Comparison of ENCODE assay signal across 13 cellular contexts in genomic region chr4:57191523-57192034, GRCh38.
DNase-seq lines count a peak whose midpoint lies in the region; ATAC-seq, FAIRE-seq and TF ChIP-seq lines count a peak whose summit lies in the region.
"Had no signal": no experiment of that assay in that cellular context is flagged by ENCODE, and none has a peak within 500 bp of the region (broad histone marks: within the 10 kb centered on the region; RNA-seq: fewer than 3 reads in every experiment).

No MANE protein-coding gene starts in this region.

- peaks cover 2% of the 10 kb centered on the region for H3K27me3 Mint-ChIP-seq in astrocyte (ENCODE audit: low read depth, unreplicated experiment)

- peaks cover 9% of the 10 kb centered on the region for H3K4me1 Mint-ChIP-seq in astrocyte (ENCODE audit: low read depth, unreplicated experiment)

- H3K36me3 ChIP-seq in astrocyte (ENCODE audit: insufficient read depth, low read length) (no peaks in the 10 kb centered on the region), small intestine (ENCODE audit: control insufficient read depth in 2 of 2, insufficient read depth in 2 of 2, low read length in 2 of 2) (no peaks in the 10 kb centered on the region)

- no peak overlapping the region for H3K4me2 ChIP-seq in astrocyte (ENCODE audit: low read length)
- H3K4me2 ChIP-seq: A549 had no signal

- FAIRE-seq in astrocyte (lab: Jason Lieb, UNC) (no peak), small intestine (lab: Jason Lieb, UNC) (no peak)
- FAIRE-seq: A549 had no signal

- no peak for TF ChIP-seq CTCF in astrocyte (IDR thresholded peaks at IDR 0.05; ENCODE audit: insufficient read depth, low read depth, low read length)

- H3K27me3 ChIP-seq in astrocyte (ENCODE audit: insufficient read depth, low read length) (no peaks in the 10 kb centered on the region), small intestine (ENCODE audit: control insufficient read depth in 2 of 2, insufficient read depth in 2 of 2, low read length in 2 of 2) (no peaks in the 10 kb centered on the region)

- no peaks in the 10 kb centered on the region for H3K36me3 Mint-ChIP-seq in astrocyte (ENCODE audit: low read depth, unreplicated experiment)
- H3K36me3 Mint-ChIP-seq: type B pancreatic cell had no signal

- 9 to 27% (median 19%) methylated on average over 1 of the region's 1 CpG for WGBS in small intestine, 3 donors

- DNase-seq in NCI-H82 (lab: John Stamatoyannopoulos, UW): peak; percentile 21
- no peak for DNase-seq in NCI-H82 treated with DMSO at 0.1 percent for 48 hours (lab: John Stamatoyannopoulos, UW; ENCODE audit: unreplicated experiment)
- peak; percentile 17 for DNase-seq in astrocyte (ENCODE audit: low read depth)
- peak; percentile 37 for DNase-seq in iPS-NIHi11 (ENCODE audit: low spot score)
- peak; percentile 15 for DNase-seq in small intestine
- DNase-seq in AG08395 (ENCODE audit: low spot score): no peak
- DNase-seq: activated effector memory CD4-positive, alpha-beta T cell treated with anti-CD3 and anti-CD28 coated beads, Interleukin-2, amount 50 U/mL, for 16 hours; NCI-H1417 treated with DMSO at 0.1 percent for 48 hours had no signal

- H3K4me1 ChIP-seq in astrocyte (ENCODE audit: insufficient read depth, low read length) (no peaks in the 10 kb centered on the region), small intestine (ENCODE audit: control insufficient read depth in 2 of 2, insufficient read depth in 1 of 2, low read depth in 1 of 2, low read length in 1 of 2) (peaks cover 0 to 2% of the 10 kb centered on the region in 2 donors)
- H3K4me1 ChIP-seq: A549 had no signal

- ATAC-seq in HG02973 (IDR thresholded peaks at IDR 0.05; ENCODE audit: unreplicated experiment) (no peak), GM18861 (IDR thresholded peaks at IDR 0.05; ENCODE audit: unreplicated experiment) (no peak)
- ATAC-seq: activated CD8-positive, alpha-beta T cell treated with anti-CD3 and anti-CD28 coated beads, Interleukin-2, amount 10 ng/mL, durations not matched to agents 7 days and 5 days had no signal

- no peak overlapping the region for H3K27ac Mint-ChIP-seq in astrocyte (ENCODE audit: unreplicated experiment)
- H3K27ac Mint-ChIP-seq: activated CD8-positive, alpha-beta T cell treated with anti-CD3 and anti-CD28 coated beads, Interleukin-2, amount 10 ng/mL, durations not matched to agents 7 days and 5 days; type B pancreatic cell had no signal

- H3K4me3 Mint-ChIP-seq in astrocyte (ENCODE audit: unreplicated experiment): no peak overlapping the region
- H3K4me3 Mint-ChIP-seq: activated CD8-positive, alpha-beta T cell treated with anti-CD3 and anti-CD28 coated beads, Interleukin-2, amount 10 ng/mL, durations not matched to agents 7 days and 5 days; type B pancreatic cell had no signal

- H3K9me3 ChIP-seq in astrocyte (ENCODE audit: insufficient read depth, low read depth, low read length) (no peaks in the 10 kb centered on the region), small intestine (ENCODE audit: control insufficient read depth, low read depth) (no peaks in the 10 kb centered on the region)
- H3K9me3 ChIP-seq: A549 had no signal

- H3K79me2 ChIP-seq in astrocyte (ENCODE audit: insufficient read depth, low read length): no peaks in the 10 kb centered on the region

- H3K27ac ChIP-seq in astrocyte (ENCODE audit: low read depth, low read length): no peak overlapping the region
- no peak overlapping the region for H3K27ac ChIP-seq in small intestine (ENCODE audit: low read depth in 1 of 2, low read length in 1 of 2)
- H3K27ac ChIP-seq: A549 had no signal

- no peaks in the 10 kb centered on the region for H4K20me1 ChIP-seq in astrocyte (ENCODE audit: insufficient read depth, low read length)

- no peak overlapping the region for H3K9ac ChIP-seq in astrocyte (ENCODE audit: low read length)

- H3K9me3 Mint-ChIP-seq in astrocyte (ENCODE audit: unreplicated experiment): peaks cover 3% of the 10 kb centered on the region

- no peak overlapping the region for H2AFZ ChIP-seq in astrocyte (ENCODE audit: low read depth, low read length)

- H3K4me3 ChIP-seq in astrocyte (ENCODE audit: insufficient read depth, low read depth, low read length): no peak overlapping the region
- no peak overlapping the region for H3K4me3 ChIP-seq in small intestine (ENCODE audit: low read depth in 1 of 2, low read length in 2 of 2)
- H3K4me3 ChIP-seq: A549 had no signal

Comparison
In these comparisons a context has a peak if more than half of its experiments do, and no peak if none do; other contexts are left out.
1. DNase-seq: peak in NCI-H82 (single experiment), astrocyte (single experiment), iPS-NIHi11 (single experiment) and small intestine (single experiment); none in NCI-H82 treated with DMSO at 0.1 percent for 48 hours (single experiment) and AG08395 (single experiment).